ENCODE assay signal across 1 cellular context in genomic region chr11:57126766-57127400, GRCh38.
A peak's percentile ranks its signal among the peaks of the same experiment; 100 is the strongest.
TF ChIP-seq lines count a peak whose summit lies in the region.

No MANE protein-coding gene starts in this region.

TF ChIP-seq in K562, 482 proteins besides CTCF, POLR2A, EP300 and RAD21 (continued from another document and continues in another):
- no peak for TF ChIP-seq CLOCK (CRISPR knock-in tag; IDR thresholded peaks at IDR 0.05; ENCODE audit: borderline replicate concordance)
- no peak for TF ChIP-seq NCOA6 (IDR thresholded peaks at IDR 0.05)
- TF ChIP-seq HCFC1 (IDR thresholded peaks at IDR 0.05; ENCODE audit: low read depth, low read length) = no peak
- TF ChIP-seq IFI16 (CRISPR knock-in tag; IDR thresholded peaks at IDR 0.05) = no peak
- TF ChIP-seq ILF3 (IDR thresholded peaks at IDR 0.05; ENCODE audit: borderline replicate concordance) = no peak
- no peak for TF ChIP-seq ZNF124 (CRISPR knock-in tag; IDR thresholded peaks at IDR 0.05)
- TF ChIP-seq U2AF1 (optimal IDR thresholded peaks at IDR 0.05; ENCODE audit: low read depth, low read length) = no peak
- TF ChIP-seq CHD2 (IDR thresholded peaks at IDR 0.05; ENCODE audit: low read depth, low read length) = no peak
- no peak for TF ChIP-seq ZNF511 (CRISPR knock-in tag; IDR thresholded peaks at IDR 0.05)
- TF ChIP-seq ZNF274 (IDR thresholded peaks at IDR 0.05; ENCODE audit: borderline replicate concordance, low read depth, low read length) = no peak
- peak; percentile 50 for TF ChIP-seq PRDM10 (IDR thresholded peaks at IDR 0.05; ENCODE audit: partially characterized antibody)
- TF ChIP-seq TRIM28 (IDR thresholded peaks at IDR 0.05) = 0 out of 2 replicates have a peak, but pooled peaks have one; percentile 33
- TF ChIP-seq HBP1 (CRISPR knock-in tag; IDR thresholded peaks at IDR 0.05) = no peak
- 0 out of 2 replicates have a peak, but pooled peaks have one; percentile 18 for TF ChIP-seq CHAMP1 (IDR thresholded peaks at IDR 0.05)
- no peak for TF ChIP-seq POLR3G (IDR thresholded peaks at IDR 0.05; ENCODE audit: extremely low read depth, insufficient read length, insufficient replicate concordance)
- TF ChIP-seq RREB1 (CRISPR knock-in tag; IDR thresholded peaks at IDR 0.05) = no peak
- peak; percentile 86 for TF ChIP-seq NCOR1 (IDR thresholded peaks at IDR 0.05)
- peak; percentile 84 for TF ChIP-seq CBFA2T2 (conservative IDR thresholded peaks at IDR 0.05)
- TF ChIP-seq CREM (IDR thresholded peaks at IDR 0.05; ENCODE audit: low read depth) = peak; percentile 14; the same call in 1 of the 2 replicates
- TF ChIP-seq TFE3 (CRISPR knock-in tag; IDR thresholded peaks at IDR 0.05) = no peak
- no peak for TF ChIP-seq IRF9 (tag; IDR thresholded peaks at IDR 0.05)
- no peak for TF ChIP-seq ZNF347 (CRISPR knock-in tag; IDR thresholded peaks at IDR 0.05; ENCODE audit: low read depth)
- no peak for TF ChIP-seq KDM5B (IDR thresholded peaks at IDR 0.05; ENCODE audit: insufficient replicate concordance, low read depth, low read length)
- peak; percentile 22; the same call in 1 of the 2 replicates for TF ChIP-seq ATF7 (IDR thresholded peaks at IDR 0.05)
- TF ChIP-seq CBX8 (IDR thresholded peaks at IDR 0.05; ENCODE audit: borderline replicate concordance, extremely low read depth, low read depth, low read length, poor library complexity, severe bottlenecking) = no peak
- no peak for TF ChIP-seq ZBTB33 (CRISPR knock-in tag; IDR thresholded peaks at IDR 0.05)
- peak; percentile 60; the same call in 1 of the 2 replicates for TF ChIP-seq FOXM1 (IDR thresholded peaks at IDR 0.05; ENCODE audit: low read depth)
- no peak for TF ChIP-seq FOXM1 (CRISPR knock-in tag; IDR thresholded peaks at IDR 0.05; ENCODE audit: low read depth)
- TF ChIP-seq CREB3L1 (IDR thresholded peaks at IDR 0.05; ENCODE audit: borderline replicate concordance, low read depth) = no peak
- peak; percentile 89 for TF ChIP-seq TEAD4 (IDR thresholded peaks at IDR 0.05; ENCODE audit: low read length)
- no peak for TF ChIP-seq TEAD4 (CRISPR knock-in tag; IDR thresholded peaks at IDR 0.05; ENCODE audit: borderline replicate concordance)
- no peak for TF ChIP-seq HNRNPH1 (optimal IDR thresholded peaks at IDR 0.05; ENCODE audit: low read depth, low read length)
- TF ChIP-seq HDAC2 (IDR thresholded peaks at IDR 0.05) = peak; percentile 45; the same call in 1 of the 2 replicates
